In genomic region chr11:48079602-48080001, GRCh38 we compare ENCODE assay signal across 22 cellular contexts.
DNase-seq lines count a peak whose midpoint lies in the region; ATAC-seq and TF ChIP-seq lines count a peak whose summit lies in the region.
"Had no signal": no experiment of that assay in that cellular context is flagged by ENCODE, and none has a peak within 500 bp of the region (broad histone marks: within the 10 kb centered on the region; RNA-seq: fewer than 3 reads in every experiment).

No MANE protein-coding gene starts in this region.

- TF ChIP-seq RAD21 in IMR-90 (IDR thresholded peaks at IDR 0.05; ENCODE audit: low read length): no peak

- dilution Hi-C loops in IMR-90 (cut with HindIII; ENCODE audit: low sequenced_read_pairs, unreplicated experiment): no loop called here

- H3K4me3 ChIP-seq in IMR-90 (ENCODE audit: insufficient read depth, low read depth, low read length) (no peak overlapping the region), dorsolateral prefrontal cortex (no peak overlapping the region)
- H3K4me3 ChIP-seq: cardiac muscle cell, coronary artery, esophagus squamous epithelium, left ventricle myocardium inferior, Peyer's patch had no signal

- no peak overlapping the region for H2AK5ac ChIP-seq in IMR-90 (ENCODE audit: low read depth, low read length)

- H4K5ac ChIP-seq in IMR-90 (ENCODE audit: low read depth, low read length): no peak overlapping the region

- peaks cover 59 to 85% of the 10 kb centered on the region in 2 experiments for H3K79me1 ChIP-seq in IMR-90 (ENCODE audit: low read depth in 1 of 2, low read length in 2 of 2)

- DNase-seq in CD14-positive monocyte (ENCODE audit: low spot score): peak; percentile 48
- DNase-seq in IMR-90: no peak
- DNase-seq in dorsolateral prefrontal cortex: no peak
- DNase-seq in neural crest cell (ENCODE audit: low read depth, low spot score): no peak
- DNase-seq in HEK293T (ENCODE audit: extremely low spot score): no peak
- DNase-seq in sciatic nerve (ENCODE audit: low spot score): no peak
- DNase-seq in globus pallidus (ENCODE audit: low spot score): no peak
- DNase-seq in NCI-H748 (lab: John Stamatoyannopoulos, UW; ENCODE audit: unreplicated experiment): no peak
- DNase-seq: activated CD4-positive, alpha-beta T cell treated with anti-CD3 and anti-CD28 coated beads for 36 hours; activated T-cell treated with anti-CD3 and anti-CD28 coated beads, Interleukin-2, amount 50 U/mL, for 48 hours; EL; esophagus squamous epithelium; hippocampal formation; left ventricle myocardium inferior; NCI-H1436; NCI-H510A treated with DMSO at 0.1 percent for 48 hours; nucleus accumbens; stimulated activated CD8-positive, alpha-beta memory T cell treated with anti-CD3 and anti-CD28 coated beads, Interleukin-4, amount 100 ng/mL, for 48 hours had no signal

- H4K20me1 ChIP-seq in IMR-90 (ENCODE audit: insufficient read depth, low read length): peaks cover 23% of the 10 kb centered on the region

- no peak for TF ChIP-seq CTCF in CD14-positive monocyte (IDR thresholded peaks at IDR 0.05)
- no peak for TF ChIP-seq CTCF in IMR-90 (conservative IDR thresholded peaks at IDR 0.05; ENCODE audit: low read depth, low read length)
- no peak for TF ChIP-seq CTCF in dorsolateral prefrontal cortex (IDR thresholded peaks at IDR 0.05 in 54 of 56, conservative IDR thresholded peaks at IDR 0.05 in 2 of 56; ENCODE audit: low read depth in 1 of 56, partially characterized antibody in 56 of 56)
- no peak for TF ChIP-seq CTCF in neural crest cell (conservative IDR thresholded peaks at IDR 0.05)

- H3K56ac ChIP-seq in IMR-90 (ENCODE audit: extremely low read depth, insufficient read depth, low read length): no peak overlapping the region

- H4K91ac ChIP-seq in IMR-90 (ENCODE audit: insufficient read depth, low read depth, low read length): no peak overlapping the region

- in situ Hi-C loops in IMR-90 (cut with MboI; ENCODE audit: low sequenced_read_pairs): no loop called here

- peaks cover 5% of the 10 kb centered on the region for H3K4me1 ChIP-seq in IMR-90 (ENCODE audit: control insufficient read depth, insufficient read depth, low read length)

- no peaks in the 10 kb centered on the region for H3K36me3 ChIP-seq in IMR-90 (ENCODE audit: control insufficient read depth, insufficient read depth, low read length)
- H3K36me3 ChIP-seq: cardiac muscle cell, esophagus squamous epithelium, left ventricle myocardium inferior, Peyer's patch had no signal

- no peak overlapping the region for H3K9ac ChIP-seq in IMR-90 (ENCODE audit: low read depth, low read length)

- H3K4me1 Mint-ChIP-seq in CD14-positive monocyte (peaks cover 68% of the 10 kb centered on the region), neural crest cell (peaks cover 68% of the 10 kb centered on the region)

- H3K14ac ChIP-seq in IMR-90 (replicated peaks; ENCODE audit: low read depth, low read length): no peak overlapping the region

- no peak overlapping the region for H3K4me2 ChIP-seq in IMR-90 (ENCODE audit: low read depth, low read length)

- intact Hi-C loops in CD14-positive monocyte (cut with micrococcal nuclease) (loop anchor here in 1 of 2 donors (5.0 kb wide), 1 partner anchor 37 kb away; no protein-coding TSS in a partner anchor), IMR-90 (cut with micrococcal nuclease) (no loop called here), dorsolateral prefrontal cortex (cut with DNase I) (no loop called here), sciatic nerve (cut with DNase I) (no loop called here)

- H4K8ac ChIP-seq in IMR-90 (ENCODE audit: low read depth in 2 of 2, low read length in 2 of 2): no peak overlapping the region

- H2AFZ ChIP-seq in IMR-90 (replicated peaks; ENCODE audit: low read length, poor library complexity): peak overlapping the region; percentile 29

- no TSS peak for BruUV-seq in IMR-90 (replicated peaks; lab: Mats Ljungman, UMichigan)

- no peak overlapping the region for H3K23ac ChIP-seq in IMR-90 (ENCODE audit: low read depth, low read length)

- H2BK120ac ChIP-seq in IMR-90 (ENCODE audit: low read depth, low read length): no peak overlapping the region

- H2BK20ac ChIP-seq in IMR-90 (ENCODE audit: low read depth, low read length): no peak overlapping the region

- H3K4ac ChIP-seq in IMR-90 (ENCODE audit: low read depth, low read length): no peak overlapping the region

- no peaks in the 10 kb centered on the region for H3K9me3 ChIP-seq in IMR-90 (ENCODE audit: control insufficient read depth, insufficient read depth, low read length)
- H3K9me3 ChIP-seq: esophagus squamous epithelium, left ventricle myocardium inferior, Peyer's patch had no signal

- H3K9me3 Mint-ChIP-seq in CD14-positive monocyte (peaks cover 0 to 6% (median 2%) of the 10 kb centered on the region in 7 donors), neural crest cell (peaks cover 6% of the 10 kb centered on the region)
- H3K9me3 Mint-ChIP-seq: activated naive CD4-positive, alpha-beta T cell treated with anti-CD3 and anti-CD28 coated beads, Interleukin-2, amount 50 U/mL, for 24 hours had no signal

- H2BK5ac ChIP-seq in IMR-90 (ENCODE audit: low read depth, low read length, poor library complexity, severe bottlenecking): no peak overlapping the region

- H3K4me3 Mint-ChIP-seq in CD14-positive monocyte (no peak overlapping the region), neural crest cell (peak overlapping the region; percentile 40)
- H3K4me3 Mint-ChIP-seq: activated CD4-positive, alpha-beta T cell treated with anti-CD3 and anti-CD28 coated beads for 36 hours; activated naive CD4-positive, alpha-beta T cell treated with anti-CD3 and anti-CD28 coated beads, Interleukin-2, amount 50 U/mL, for 24 hours had no signal

- peaks cover 21% of the 10 kb centered on the region; the same call in 1 of the 2 replicates for H3K9me1 ChIP-seq in IMR-90 (ENCODE audit: insufficient read depth, low read length)

- no peak for TF ChIP-seq POLR2A in IMR-90 (IDR thresholded peaks at IDR 0.05; ENCODE audit: low read depth, low read length)

- peaks cover 0 to 6% (median 0%) of the 10 kb centered on the region in 3 donors for H3K27me3 Mint-ChIP-seq in CD14-positive monocyte (ENCODE audit: low read depth in 3 of 3)
- no peaks in the 10 kb centered on the region for H3K27me3 Mint-ChIP-seq in neural crest cell (ENCODE audit: low read depth)
- H3K27me3 Mint-ChIP-seq: activated CD4-positive, alpha-beta T cell treated with anti-CD3 and anti-CD28 coated beads for 36 hours; activated naive CD4-positive, alpha-beta T cell treated with anti-CD3 and anti-CD28 coated beads, Interleukin-2, amount 50 U/mL, for 24 hours had no signal

- WGBS in IMR-90 (ENCODE audit: extremely low coverage in 2 of 2, insufficient read length in 1 of 2), 2 experiments: no CpG with 5 or more reads among the region's 6 CpGs

- H3K36me3 Mint-ChIP-seq in CD14-positive monocyte: peaks cover 30 to 43% of the 10 kb centered on the region in 2 donors
- H3K36me3 Mint-ChIP-seq in neural crest cell (ENCODE audit: low read depth): peaks cover 4% of the 10 kb centered on the region

- H3K27ac ChIP-seq in IMR-90 (ENCODE audit: insufficient read depth, low read length): no peak overlapping the region
- peak overlapping the region in 30 of 59 donors; percentile 1 to 83 (median 46) for H3K27ac ChIP-seq in dorsolateral prefrontal cortex
- H3K27ac ChIP-seq: cardiac muscle cell, esophagus squamous epithelium, Peyer's patch had no signal

- no peak for ATAC-seq in IMR-90 (ENCODE audit: low read depth)
- ATAC-seq in sciatic nerve: no peak
- ATAC-seq: activated CD4-positive, alpha-beta T cell treated with anti-CD3 and anti-CD28 coated beads for 36 hours had no signal

- H3K27ac Mint-ChIP-seq in CD14-positive monocyte: peak overlapping the region; percentile 53 to 90 (median 86)
- peak overlapping the region; percentile 90 for H3K27ac Mint-ChIP-seq in neural crest cell (ENCODE audit: unreplicated experiment)
- H3K27ac Mint-ChIP-seq: activated CD4-positive, alpha-beta T cell treated with anti-CD3 and anti-CD28 coated beads for 36 hours; activated naive CD4-positive, alpha-beta T cell treated with anti-CD3 and anti-CD28 coated beads, Interleukin-2, amount 50 U/mL, for 24 hours had no signal

- no peak overlapping the region for H3K18ac ChIP-seq in IMR-90 (ENCODE audit: low read depth, low read length)

- H3K27me3 ChIP-seq in IMR-90 (ENCODE audit: control insufficient read depth, insufficient read depth, low read length) (no peaks in the 10 kb centered on the region), dorsolateral prefrontal cortex (no peaks in the 10 kb centered on the region)
- H3K27me3 ChIP-seq: cardiac muscle cell, esophagus squamous epithelium, Peyer's patch had no signal

- CTCF ChIA-PET in IMR-90 (lab: Yijun Ruan, JAX): no interaction called here
- CTCF ChIA-PET in HEK293T (lab: Yijun Ruan, JAX): no interaction called here

- no peak overlapping the region for H2BK15ac ChIP-seq in IMR-90 (ENCODE audit: low read depth, low read length)

- no peak overlapping the region for H2AK9ac ChIP-seq in IMR-90 (replicated peaks; ENCODE audit: low read depth, low read length, poor library complexity)

- POLR2A ChIA-PET in IMR-90 (lab: Charles Lee; ENCODE audit: unreplicated experiment): no interaction called here
- POLR2A ChIA-PET in HEK293T (lab: Yijun Ruan, JAX): no interaction called here

TF ChIP-seq in IMR-90, 13 proteins besides CTCF, POLR2A, EP300 and RAD21 (continues in another document):
- no peak for TF ChIP-seq FOS (IDR thresholded peaks at IDR 0.05; ENCODE audit: low read depth, low read length)
- no peak for TF ChIP-seq MXI1 (IDR thresholded peaks at IDR 0.05; ENCODE audit: borderline replicate concordance, low read depth, low read length)
- TF ChIP-seq CHD1 (IDR thresholded peaks at IDR 0.05; ENCODE audit: low read depth, low read length): no peak

TF ChIP-seq in HEK293T, 16 proteins besides CTCF, POLR2A, EP300 and RAD21 (continues in another document):
- TF ChIP-seq FOXA1 (IDR thresholded peaks at IDR 0.05): no peak
- TF ChIP-seq L3MBTL2 (conservative IDR thresholded peaks at IDR 0.05): no peak
- TF ChIP-seq BHLHE40 (IDR thresholded peaks at IDR 0.05; ENCODE audit: borderline replicate concordance): no peak
- TF ChIP-seq ELF4 (IDR thresholded peaks at IDR 0.05): no peak
- no peak for TF ChIP-seq CTBP1 (IDR thresholded peaks at IDR 0.05; ENCODE audit: borderline replicate concordance)
- TF ChIP-seq PKNOX1 (IDR thresholded peaks at IDR 0.05): no peak
- no peak for TF ChIP-seq SP1 (IDR thresholded peaks at IDR 0.05)
- TF ChIP-seq FOXM1 (IDR thresholded peaks at IDR 0.05; ENCODE audit: borderline replicate concordance): no peak
- TF ChIP-seq TARDBP (IDR thresholded peaks at IDR 0.05): no peak
- TF ChIP-seq ZNF384 (IDR thresholded peaks at IDR 0.05): no peak
- no peak for TF ChIP-seq NFRKB (IDR thresholded peaks at IDR 0.05)
